Comparison of ENCODE assay signal across 17 cellular contexts in genomic region chr3:157170861-157171260, GRCh38. TPM values are rescaled to one million over a fixed set of nuclear protein-coding genes. Genes with fewer than 3 reads are reported as not detected.
DNase-seq lines count a peak whose midpoint lies in the region; ATAC-seq, FAIRE-seq and TF ChIP-seq lines count a peak whose summit lies in the region.
"Had no signal": no experiment of that assay in that cellular context is flagged by ENCODE, and none has a peak within 500 bp of the region (broad histone marks: within the 10 kb centered on the region; RNA-seq: fewer than 3 reads in every experiment).

No MANE protein-coding gene starts in this region.

- no peaks in the 10 kb centered on the region for H3K9me1 ChIP-seq in K562 (ENCODE audit: control insufficient read depth, insufficient read depth, low read length)

- FAIRE-seq in K562 (lab: Jason Lieb, UNC): peak; percentile 74
- FAIRE-seq: GM12891 had no signal

- H3K4me1 ChIP-seq in K562 (replicated peaks in 1 of 2; ENCODE audit: control insufficient read depth in 2 of 2, insufficient read depth in 2 of 2, low read length in 2 of 2) (peaks cover 11 to 17% of the 10 kb centered on the region in 2 experiments), osteoblast (ENCODE audit: insufficient read depth, low read length) (peaks cover 10% of the 10 kb centered on the region), right cardiac atrium (ENCODE audit: control insufficient read depth, insufficient read depth, low read length) (no peaks in the 10 kb centered on the region)

- no TSS peak for BruUV-seq in K562 (replicated peaks; lab: Mats Ljungman, UMichigan)

- H3K36me3 ChIP-seq in K562 (ENCODE audit: control insufficient read depth, insufficient read depth, low read length) (no peaks in the 10 kb centered on the region), osteoblast (ENCODE audit: insufficient read depth, low read length) (no peaks in the 10 kb centered on the region)
- H3K36me3 ChIP-seq: esophagus squamous epithelium, suprapubic skin had no signal

- H3K9ac ChIP-seq in K562 (ENCODE audit: insufficient read depth in 1 of 2, low read depth in 2 of 2, low read length in 2 of 2): peak overlapping the region; percentile 4 to 47; a peak in 1 of 4 replicates

- no peak for TF ChIP-seq RAD21 in K562 (CRISPR knock-in tag; conservative IDR thresholded peaks at IDR 0.05 in 1 of 2, IDR thresholded peaks at IDR 0.05 in 1 of 2)

- H3K4me3 ChIP-seq in K562 (no peak overlapping the region), osteoblast (ENCODE audit: insufficient read depth, low read length) (no peak overlapping the region), right cardiac atrium (ENCODE audit: low read length) (no peak overlapping the region)
- H3K4me3 ChIP-seq: body of pancreas, esophagus squamous epithelium, suprapubic skin had no signal

- no peak for TF ChIP-seq CTCF in K562 (IDR thresholded peaks at IDR 0.05 in 2 of 3, conservative IDR thresholded peaks at IDR 0.05 in 1 of 3; ENCODE audit: insufficient read depth in 2 of 3, low read depth in 1 of 3, low read length in 3 of 3)
- no peak for TF ChIP-seq CTCF in osteoblast (IDR thresholded peaks at IDR 0.05; ENCODE audit: extremely low read depth, low read depth, low read length)

- WGBS in K562 (ENCODE audit: insufficient coverage, low coverage, missing lambda C conversion rate): 12% methylated on average over 3 of the region's 3 CpGs
- WGBS in right cardiac atrium: 76% methylated on average over 3 of the region's 3 CpGs

- no peak for TF ChIP-seq EP300 in K562 (IDR thresholded peaks at IDR 0.05; ENCODE audit: low read length)

- no peaks in the 10 kb centered on the region for H3K9me3 ChIP-seq in K562 (replicated peaks; ENCODE audit: control insufficient read depth, insufficient read depth, low read depth, low read length)
- H3K9me3 ChIP-seq in osteoblast (ENCODE audit: low read depth, low read length): no peaks in the 10 kb centered on the region
- no peaks in the 10 kb centered on the region for H3K9me3 ChIP-seq in right cardiac atrium (ENCODE audit: control insufficient read depth, low read length)
- H3K9me3 ChIP-seq: body of pancreas, esophagus squamous epithelium, suprapubic skin had no signal

- H3K79me2 ChIP-seq in K562 (ENCODE audit: control insufficient read depth, insufficient read depth, low read length) (peaks cover 8% of the 10 kb centered on the region), osteoblast (ENCODE audit: insufficient read depth, low read length) (peaks cover 8% of the 10 kb centered on the region)

- in situ Hi-C loops in K562 (cut with MboI): no loop called here

- intact Hi-C loops in K562 (cut with micrococcal nuclease) (no loop called here), right cardiac atrium (cut with DNase I) (no loop called here)

- ATAC-seq in K562 (peak; percentile 4; the same call in 1 of the 3 replicates), GM18517 (IDR thresholded peaks at IDR 0.05; ENCODE audit: unreplicated experiment) (no peak), right cardiac atrium (no peak), GM18511 (IDR thresholded peaks at IDR 0.05; ENCODE audit: unreplicated experiment) (no peak)
- ATAC-seq: body of pancreas had no signal

- DNase-seq in NCI-H1694 treated with DMSO at 0.1 percent for 48 hours (lab: John Stamatoyannopoulos, UW): peak; percentile 4
- DNase-seq in NCI-H1694 (lab: John Stamatoyannopoulos, UW): no peak
- DNase-seq in NOMO-1 (lab: John Stamatoyannopoulos, UW; ENCODE audit: unreplicated experiment in 2 of 2): peak; percentile 56 to 62
- DNase-seq in K562 (ENCODE audit: extremely low read depth in 1 of 4, low spot score in 3 of 4): peak in 2 of 4 experiments; percentile 35 to 69
- no peak for DNase-seq in osteoblast (ENCODE audit: insufficient read length, low spot score, missing footprints)
- no peak for DNase-seq in right cardiac atrium
- DNase-seq: activated gamma-delta T cell treated with Interleukin-2 at 50 U/mL for 16 hours; CD8-positive, alpha-beta memory T cell; esophagus squamous epithelium; NCI-H2107; SHP77 had no signal

- H4K20me1 ChIP-seq in K562 (replicated peaks; ENCODE audit: control insufficient read depth, insufficient read depth, low read length) (no peaks in the 10 kb centered on the region), osteoblast (ENCODE audit: insufficient read depth, low read length) (no peaks in the 10 kb centered on the region)

- POLR2A ChIA-PET in K562 (lab: Yijun Ruan, JAX): interaction anchor here (0.9 to 7.8 kb wide), 2 partner anchors 9 to 494 kb away, joined by 3 to 272 read pairs; partner anchors contain the start of gene CCNL1

- H3K27me3 ChIP-seq in K562 (ENCODE audit: control insufficient read depth in 2 of 2, insufficient read depth in 2 of 2, low read length in 2 of 2) (no peaks in the 10 kb centered on the region), osteoblast (ENCODE audit: insufficient read depth, low read length) (no peaks in the 10 kb centered on the region), right cardiac atrium (ENCODE audit: control insufficient read depth, insufficient read depth) (no peaks in the 10 kb centered on the region)
- H3K27me3 ChIP-seq: body of pancreas, esophagus squamous epithelium, suprapubic skin had no signal

- H3K4me2 ChIP-seq in K562 (ENCODE audit: insufficient read depth, low read length): peak overlapping the region; percentile 50
- H3K4me2 ChIP-seq in osteoblast (ENCODE audit: insufficient read depth, low read length): no peak overlapping the region

- peak overlapping the region; percentile 1; the same call in 1 of the 3 replicates for H3K27ac ChIP-seq in K562 (ENCODE audit: extremely low read depth, low read depth, low read length)
- no peak overlapping the region for H3K27ac ChIP-seq in osteoblast (ENCODE audit: low read depth, low read length)
- no peak overlapping the region for H3K27ac ChIP-seq in right cardiac atrium (ENCODE audit: low read length)
- H3K27ac ChIP-seq: 22Rv1, body of pancreas, esophagus squamous epithelium, suprapubic skin had no signal

- TF ChIP-seq POLR2A in K562 (conservative IDR thresholded peaks at IDR 0.05): no peak

- H2AFZ ChIP-seq in K562 (ENCODE audit: low read depth, low read length): peak overlapping the region; percentile 73
- peak overlapping the region; percentile 20 for H2AFZ ChIP-seq in osteoblast (ENCODE audit: low read length)

- CTCF ChIA-PET in K562 (lab: Yijun Ruan, JAX; ENCODE audit: low intra/inter-chr PET ratio): no interaction called here

TF ChIP-seq in K562, 482 proteins besides CTCF, POLR2A, EP300 and RAD21 (continues in another document):
- TF ChIP-seq, protein P1, sequence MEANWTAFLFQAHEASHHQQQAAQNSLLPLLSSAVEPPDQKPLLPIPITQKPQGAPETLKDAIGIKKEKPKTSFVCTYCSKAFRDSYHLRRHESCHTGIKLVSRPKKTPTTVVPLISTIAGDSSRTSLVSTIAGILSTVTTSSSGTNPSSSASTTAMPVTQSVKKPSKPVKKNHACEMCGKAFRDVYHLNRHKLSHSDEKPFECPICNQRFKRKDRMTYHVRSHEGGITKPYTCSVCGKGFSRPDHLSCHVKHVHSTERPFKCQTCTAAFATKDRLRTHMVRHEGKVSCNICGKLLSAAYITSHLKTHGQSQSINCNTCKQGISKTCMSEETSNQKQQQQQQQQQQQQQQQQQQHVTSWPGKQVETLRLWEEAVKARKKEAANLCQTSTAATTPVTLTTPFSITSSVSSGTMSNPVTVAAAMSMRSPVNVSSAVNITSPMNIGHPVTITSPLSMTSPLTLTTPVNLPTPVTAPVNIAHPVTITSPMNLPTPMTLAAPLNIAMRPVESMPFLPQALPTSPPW (CRISPR knock-in tag; IDR thresholded peaks at IDR 0.05): peak; percentile 20; the same call in 1 of the 2 replicates
- no peak for TF ChIP-seq BRF2 (IDR thresholded peaks at IDR 0.05; ENCODE audit: borderline replicate concordance, insufficient read depth, insufficient read length)
- TF ChIP-seq JUND (IDR thresholded peaks at IDR 0.05; ENCODE audit: borderline replicate concordance, low read depth, low read length): no peak
- TF ChIP-seq JUND (tag; IDR thresholded peaks at IDR 0.05; ENCODE audit: borderline replicate concordance, low read depth, low read length): peak; percentile 57; the same call in 1 of the 3 replicates

RNA-seq across cellular contexts. Expression of gene CCNL1, which starts 10.9 kb away (rescaled TPM):
- 412 and 933 TPM in 2 replicates for total RNA-seq in K562 (2011; cell fraction: chromatin; rRNA removed; ENCODE audit: low replicate concordance)
- 305 and 368 TPM in 2 replicates for total RNA-seq in K562 (2011; cell fraction: nucleolus; rRNA removed)
- 399 and 401 TPM in 2 replicates for total RNA-seq in K562 (2011; cell fraction: nucleoplasm; rRNA removed)
- 132 and 172 TPM in 2 replicates for total RNA-seq in K562 (2014; rRNA removed)
- 124 and 133 TPM in 2 replicates for total RNA-seq in K562 (2014; rRNA removed; fragmentation: Illumina TruSeq; extraction: Trizol)
- total RNA-seq in K562 (2015; rRNA removed; fragmentation: Illumina TruSeq; extraction: Trizol): 153 and 161 TPM in 2 replicates
- total RNA-seq in K562 (2021): 112 and 126 TPM in 2 replicates
- polyA plus RNA-seq in K562 (2011; rRNA removed): 186 and 201 TPM in 2 replicates
- polyA plus RNA-seq in K562 (2011; cell fraction: cytosol; rRNA removed): 57.8 and 58.8 TPM in 2 replicates
- 1,501 and 1,632 TPM in 2 replicates for polyA plus RNA-seq in K562 (2011; cell fraction: nucleus; rRNA removed)
- polyA plus RNA-seq in K562 (2012): 70.5 and 112 TPM in 2 replicates
- 77.7 and 107 TPM in 2 replicates for polyA plus RNA-seq in K562 (2014; fragmentation: Illumina TruSeq; extraction: Trizol)
- 10 to 100 TPM; 16.1 to 32.4 TPM for polyA plus RNA-seq in K562 (2014; fragmentation: Nextera tagmentation; extraction: Ambion mirVana)
- 134 and 154 TPM in 2 replicates for polyA plus RNA-seq in K562 (2014; rRNA removed)
- polyA minus RNA-seq in K562 (2011; rRNA and poly(A)+ RNA removed): 210 and 248 TPM in 2 replicates
- 78.9 and 112 TPM in 2 replicates for polyA minus RNA-seq in K562 (2011; cell fraction: cytosol; rRNA and poly(A)+ RNA removed)
- 962 and 1,250 TPM in 2 replicates for polyA minus RNA-seq in K562 (2011; cell fraction: nucleus; rRNA and poly(A)+ RNA removed)
- 157 and 194 TPM in 2 replicates for total RNA-seq in osteoblast
- 10 to 100 TPM; 30.1 to 60.6 (median 41.2) TPM for total RNA-seq in right cardiac atrium
- 39.4 TPM for polyA plus RNA-seq in right cardiac atrium

Comparison
In these comparisons a context has a peak if more than half of its experiments do, and no peak if none do; other contexts are left out.
1. DNase-seq: peak in NCI-H1694 treated with DMSO at 0.1 percent for 48 hours (single experiment) and NOMO-1 (2 of 2); none in NCI-H1694 (single experiment), osteoblast (single experiment) and right cardiac atrium (0 of 3).